In genomic region chr1:15833069-15833679, GRCh38 we compare ENCODE assay signal across 1 cellular context.
TF ChIP-seq lines count a peak whose summit lies in the region.

No MANE protein-coding gene starts in this region.

TF ChIP-seq in GM23338, 12 proteins besides CTCF, POLR2A, EP300 and RAD21 (continued from another document):
- TF ChIP-seq REST (IDR thresholded peaks at IDR 0.05; ENCODE audit: unreplicated experiment) (no peak), ZNF114 (CRISPR knock-in tag; IDR thresholded peaks at IDR 0.05) (no peak)
